In genomic region chr13:46211521-46212351, GRCh38 we compare ENCODE assay signal across 8 cellular contexts. TPM values are rescaled to one million over a fixed set of nuclear protein-coding genes. Genes with fewer than 3 reads are reported as not detected.
DNase-seq lines count a peak whose midpoint lies in the region; ATAC-seq lines count a peak whose summit lies in the region.

Gene LRRC63, plus strand, starts transcription at chr13:46211928. Its CDS starts 1,107 bp downstream, at chr13:46213035.

- peak; percentile 88 for ATAC-seq in GM18517 (IDR thresholded peaks at IDR 0.05; ENCODE audit: unreplicated experiment)
- ATAC-seq in HG02981 (IDR thresholded peaks at IDR 0.05; ENCODE audit: unreplicated experiment), result peak; percentile 94

- H2AFZ ChIP-seq in ACC112 (ENCODE audit: low read length, unreplicated experiment), result peak within 1 kb of the TSS; percentile 82

- H3K27me3 ChIP-seq in ACC112 (ENCODE audit: insufficient read depth, low read length) (no peaks in the 10 kb centered on the region), ectodermal cell (ENCODE audit: control insufficient read depth, insufficient read depth, low read length, poor library complexity, severe bottlenecking) (peaks cover 29% of the 10 kb centered on the region)

- no peak within 1 kb of the TSS for H3K27ac ChIP-seq in ACC112 (ENCODE audit: low read depth, low read length)
- no peak within 1 kb of the TSS for H3K27ac ChIP-seq in ectodermal cell (ENCODE audit: insufficient read depth, low read depth, low read length, poor library complexity, severe bottlenecking)

- DNase-seq in NCI-H345 (lab: John Stamatoyannopoulos, UW) (peak; percentile 79), lung microvascular endothelial cell (ENCODE audit: low read depth in 2 of 2) (peak; percentile 47 to 53)
- peak; percentile 84 to 87 for DNase-seq in activated CD4-positive, alpha-beta T cell treated with anti-CD3 and anti-CD28 coated beads, Interleukin-2, amount 50 U/mL, for 48 hours
- DNase-seq in stimulated activated CD4-positive, alpha-beta T cell treated with anti-CD3 and anti-CD28 coated beads, TNF-alpha, amount 100 ng/mL, for 48 hours (ENCODE audit: low read depth in 3 of 3), result peak; percentile 65 to 83 (median 69)

- H3K4me3 ChIP-seq in ACC112 (ENCODE audit: low read depth, low read length) (peak within 1 kb of the TSS; percentile 86), ectodermal cell (ENCODE audit: insufficient read depth, low read depth, low read length) (peak within 1 kb of the TSS; percentile 47)

- H3K4me1 ChIP-seq in ACC112 (ENCODE audit: control insufficient read depth, insufficient read depth, low read length, unreplicated experiment) (peaks cover 11% of the 10 kb centered on the region), ectodermal cell (ENCODE audit: control insufficient read depth, insufficient read depth, low read length) (peaks cover 6% of the 10 kb centered on the region)

- H3K79me2 ChIP-seq in ACC112 (ENCODE audit: control insufficient read depth, insufficient read depth, low read length, unreplicated experiment), result no peaks in the 10 kb centered on the region

- no peaks in the 10 kb centered on the region for H3K9me3 ChIP-seq in ectodermal cell (ENCODE audit: control insufficient read depth, low read length)

- 17% methylated on average over 52 to 53 of the region's 53 CpGs for WGBS in ectodermal cell, 2 experiments

- H3K36me3 ChIP-seq in ACC112 (ENCODE audit: insufficient read depth, low read length) (no peaks in the 10 kb centered on the region), ectodermal cell (ENCODE audit: control insufficient read depth, insufficient read depth, low read length) (no peaks in the 10 kb centered on the region)

RNA-seq across cellular contexts. Expression of gene LRRC63, which starts in this region (rescaled TPM):
- polyA plus RNA-seq in ectodermal cell (2013, experiment 1 of 4), result not detected
- 0.34 TPM for polyA plus RNA-seq in ectodermal cell (2013, experiment 2 of 4)
- 0.21 TPM for polyA plus RNA-seq in ectodermal cell (2013, experiment 3 of 4)
- 0.12 TPM for polyA plus RNA-seq in ectodermal cell (2013, experiment 4 of 4)
- total RNA-seq in lung microvascular endothelial cell, result under 0.01 TPM in 2 replicates

Comparison
In these comparisons a context has a peak if more than half of its experiments do, and no peak if none do; other contexts are left out.
1. Peak in DNase-seq in lung microvascular endothelial cell; RNA of the gene not detected or under 1 TPM.